ENCODE assay signal across 20 cellular contexts in genomic region chr14:31949709-31950108, GRCh38.
DNase-seq lines count a peak whose midpoint lies in the region; ATAC-seq and TF ChIP-seq lines count a peak whose summit lies in the region.
"Had no signal": no experiment of that assay in that cellular context is flagged by ENCODE, and none has a peak within 500 bp of the region (broad histone marks: within the 10 kb centered on the region; RNA-seq: fewer than 3 reads in every experiment).

No MANE protein-coding gene starts in this region.

- peak; percentile 45; the same call in 1 of the 2 replicates for ATAC-seq in HCT116
- ATAC-seq in activated naive CD8-positive, alpha-beta T cell treated with anti-CD3 and anti-CD28 coated beads, Interleukin-2, amount 50 U/mL, for 24 hours, result no peak
- ATAC-seq: natural killer cell; stimulated activated naive B cell treated with anti-CD40 and anti-IgM and Interleukin-4, amounts not matched to agents 10 μg/mL and 1 μg/mL and 100 μg/mL, for 72 hours had no signal

- H3K27me3 Mint-ChIP-seq in activated naive CD8-positive, alpha-beta T cell treated with anti-CD3 and anti-CD28 coated beads, Interleukin-2, amount 50 U/mL, for 24 hours, result peaks cover 12% of the 10 kb centered on the region

- 0 out of 2 replicates have a peak overlapping the region, but pooled peaks have one; percentile 1 for H3K9ac ChIP-seq in HCT116 (ENCODE audit: low read length)
- H3K9ac ChIP-seq: BLaER1 treated with 17β-estradiol and CSF1 and Interleukin-3, amounts not matched to agents 10 nM and 100 nM had no signal

- H3K27me3 ChIP-seq in HCT116 (ENCODE audit: insufficient read depth, low read length) (no peaks in the 10 kb centered on the region), SJSA1 (replicated peaks) (no peaks in the 10 kb centered on the region), spleen (replicated peaks in 1 of 7) (no peaks in the 10 kb centered on the region)
- H3K27me3 ChIP-seq: BLaER1 treated with 17β-estradiol and CSF1 and Interleukin-3, amounts not matched to agents 10 nM and 100 nM; transverse colon had no signal

- H3K4me1 ChIP-seq in HCT116 (ENCODE audit: control insufficient read depth in 1 of 2, insufficient read depth in 2 of 2, low read length in 2 of 2) (peaks cover 30 to 51% of the 10 kb centered on the region in 2 experiments), SJSA1 (replicated peaks) (peaks cover 37% of the 10 kb centered on the region), spleen (peaks cover 0 to 32% (median 14%) of the 10 kb centered on the region in 6 donors)

- H3K9me3 Mint-ChIP-seq in activated naive CD8-positive, alpha-beta T cell treated with anti-CD3 and anti-CD28 coated beads, Interleukin-2, amount 50 U/mL, for 24 hours, result no peaks in the 10 kb centered on the region
- H3K9me3 Mint-ChIP-seq: activated T-helper 2 cell treated with anti-CD3 and anti-CD28 coated beads, Interferon-gamma antibody, Interleukin-2, Interleukin-4, amounts not matched to agents 10 μg/mL and 5 μg/mL and 100 μg/mL, durations not matched to agents 14 hours and 24 hours and 36 hours; GM23338; stimulated activated naive B cell treated with anti-CD40 and anti-IgM and Interleukin-4, amounts not matched to agents 10 μg/mL and 1 μg/mL and 100 μg/mL, for 72 hours had no signal

- intact Hi-C loops in HCT116 (cut with micrococcal nuclease) (no loop called here), spleen (cut with DNase I; ENCODE audit: low total_unique reads) (no loop called here)

- no peak overlapping the region for H3K4me3 Mint-ChIP-seq in activated naive CD8-positive, alpha-beta T cell treated with anti-CD3 and anti-CD28 coated beads, Interleukin-2, amount 50 U/mL, for 24 hours
- H3K4me3 Mint-ChIP-seq: GM23338; natural killer cell; stimulated activated naive B cell treated with anti-CD40 and anti-IgM and Interleukin-4, amounts not matched to agents 10 μg/mL and 1 μg/mL and 100 μg/mL, for 72 hours had no signal

- DNase-seq in HCT116 (ENCODE audit: low read depth, low spot score) (no peak), SJSA1 (ENCODE audit: low read depth in 1 of 2, low spot score in 2 of 2) (peak in 1 of 2 experiments; percentile 82), fibroblast of mammary gland (ENCODE audit: low read depth) (peak; percentile 32), spleen (no peak), iPS-NIHi7 (ENCODE audit: extremely low spot score) (no peak), NCI-H1436 treated with DMSO at 0.1 percent for 48 hours (lab: John Stamatoyannopoulos, UW) (no peak)
- no peak for DNase-seq in activated naive CD8-positive, alpha-beta T cell treated with anti-CD3 and anti-CD28 coated beads, Interleukin-2, amount 50 U/mL, for 24 hours
- DNase-seq: activated CD4-positive, CD25-positive, alpha-beta regulatory T cell; amygdala; DMS153; natural killer cell; NCI-H345; SHP77 treated with DMSO at 0.1 percent for 48 hours; stimulated activated CD4-positive, alpha-beta T cell treated with anti-CD3 and anti-CD28 coated beads, Interleukin-12 subunit alpha, Interleukin-12 subunit beta, amount 100 ng/mL, for 4 hours; stimulated activated naive B cell treated with anti-CD40 and anti-IgM and Interleukin-4, amounts not matched to agents 10 μg/mL and 1 μg/mL and 100 μg/mL, for 72 hours; T-helper 2 cell; transverse colon had no signal

- H4K20me1 ChIP-seq in HCT116 (ENCODE audit: insufficient read depth), result no peaks in the 10 kb centered on the region
- H4K20me1 ChIP-seq: BLaER1 treated with 17β-estradiol and CSF1 and Interleukin-3, amounts not matched to agents 10 nM and 100 nM had no signal

- H3K79me2 ChIP-seq in HCT116 (ENCODE audit: insufficient read depth, low read length), result no peaks in the 10 kb centered on the region

- TF ChIP-seq POLR2A in HCT116 (IDR thresholded peaks at IDR 0.05; ENCODE audit: borderline replicate concordance, extremely low read depth, insufficient read depth, insufficient read length) (no peak), spleen (IDR thresholded peaks at IDR 0.05) (no peak)

- H2AFZ ChIP-seq in HCT116 (ENCODE audit: low read depth, low read length, poor library complexity, severe bottlenecking), result no peak overlapping the region

- TF ChIP-seq CTCF in HCT116 (IDR thresholded peaks at IDR 0.05 in 2 of 3, conservative IDR thresholded peaks at IDR 0.05 in 1 of 3; ENCODE audit: borderline replicate concordance in 1 of 3, insufficient read depth in 1 of 3, low read depth in 2 of 3, low read length in 2 of 3) (no peak), fibroblast of mammary gland (conservative IDR thresholded peaks at IDR 0.05; ENCODE audit: control insufficient read depth, insufficient read depth, low read depth, low read length) (no peak), spleen (IDR thresholded peaks at IDR 0.05 in 8 of 11, conservative IDR thresholded peaks at IDR 0.05 in 3 of 11) (no peak)

- POLR2A ChIA-PET in HCT116 (lab: Charles Lee), result no interaction called here

- TF ChIP-seq RAD21 in HCT116 (IDR thresholded peaks at IDR 0.05; ENCODE audit: low read depth), result no peak

- H3K9me3 ChIP-seq in HCT116 (ENCODE audit: control insufficient read depth in 1 of 2, insufficient read depth in 1 of 2, low read depth in 1 of 2, low read length in 2 of 2) (no peaks in the 10 kb centered on the region), SJSA1 (replicated peaks) (no peaks in the 10 kb centered on the region), spleen (no peaks in the 10 kb centered on the region)
- H3K9me3 ChIP-seq: BLaER1 treated with 17β-estradiol and CSF1 and Interleukin-3, amounts not matched to agents 10 nM and 100 nM; transverse colon had no signal

- H3K4me3 ChIP-seq in HCT116 (replicated peaks in 1 of 2; ENCODE audit: low read depth in 1 of 2, low read length in 2 of 2) (no peak overlapping the region), SJSA1 (no peak overlapping the region), fibroblast of mammary gland (ENCODE audit: control insufficient read depth, low read depth, low read length) (no peak overlapping the region), spleen (no peak overlapping the region)
- H3K4me3 ChIP-seq: BLaER1 treated with 17β-estradiol and CSF1 and Interleukin-3, amounts not matched to agents 10 nM and 100 nM; GM23338; transverse colon had no signal

- H3K36me3 Mint-ChIP-seq in activated naive CD8-positive, alpha-beta T cell treated with anti-CD3 and anti-CD28 coated beads, Interleukin-2, amount 50 U/mL, for 24 hours (ENCODE audit: low read depth), result no peaks in the 10 kb centered on the region
- H3K36me3 Mint-ChIP-seq: natural killer cell; stimulated activated naive B cell treated with anti-CD40 and anti-IgM and Interleukin-4, amounts not matched to agents 10 μg/mL and 1 μg/mL and 100 μg/mL, for 72 hours had no signal

- peaks cover 8% of the 10 kb centered on the region for H3K4me1 Mint-ChIP-seq in activated naive CD8-positive, alpha-beta T cell treated with anti-CD3 and anti-CD28 coated beads, Interleukin-2, amount 50 U/mL, for 24 hours
- H3K4me1 Mint-ChIP-seq: natural killer cell had no signal

- RAD21 ChIA-PET in HCT116 (lab: Charles Lee; ENCODE audit: low non-redundant PET in 1 of 2, low total read pairs in 2 of 2, uncharacterized antibody in 2 of 2, unreplicated experiment in 2 of 2), result no interaction called here

- H3K9me2 ChIP-seq in HCT116 (ENCODE audit: insufficient read depth), result no peaks in the 10 kb centered on the region

- H3K27ac ChIP-seq in HCT116 (ENCODE audit: low read depth, low read length) (no peak overlapping the region), SJSA1 (peak overlapping the region; percentile 72), spleen (peak overlapping the region in 7 of 8 donors; percentile 13 to 88 (median 76))
- H3K27ac ChIP-seq: BLaER1 treated with 17β-estradiol and CSF1 and Interleukin-3, amounts not matched to agents 10 nM and 100 nM had no signal

- CTCF ChIA-PET in HCT116 (lab: Charles Lee), result no interaction called here

- whole genome bisulfite sequencing in spleen, 5 donors, result 43 to 59% (median 45%) methylated on average over 1 of the region's 1 CpG

- no peaks in the 10 kb centered on the region for H3K36me3 ChIP-seq in HCT116 (ENCODE audit: control insufficient read depth in 1 of 2, insufficient read depth in 2 of 2, low read length in 2 of 2)
- H3K36me3 ChIP-seq in SJSA1, result no peaks in the 10 kb centered on the region
- H3K36me3 ChIP-seq in spleen, result no peaks in the 10 kb centered on the region
- H3K36me3 ChIP-seq: BLaER1 treated with 17β-estradiol and CSF1 and Interleukin-3, amounts not matched to agents 10 nM and 100 nM; transverse colon had no signal

- H3K4me2 ChIP-seq in HCT116 (ENCODE audit: low read length), result peak overlapping the region; percentile 58
- H3K4me2 ChIP-seq: BLaER1 treated with 17β-estradiol and CSF1 and Interleukin-3, amounts not matched to agents 10 nM and 100 nM; GM23338 had no signal

- no TSS peak for BruUV-seq in HCT116 (replicated peaks; lab: Mats Ljungman, UMichigan)

- no peak overlapping the region for H3K27ac Mint-ChIP-seq in activated naive CD8-positive, alpha-beta T cell treated with anti-CD3 and anti-CD28 coated beads, Interleukin-2, amount 50 U/mL, for 24 hours
- H3K27ac Mint-ChIP-seq: activated T-helper 2 cell treated with anti-CD3 and anti-CD28 coated beads, Interferon-gamma antibody, Interleukin-2, Interleukin-4, amounts not matched to agents 10 μg/mL and 5 μg/mL and 100 μg/mL, durations not matched to agents 14 hours and 24 hours and 36 hours; GM23338; natural killer cell; stimulated activated naive B cell treated with anti-CD40 and anti-IgM and Interleukin-4, amounts not matched to agents 10 μg/mL and 1 μg/mL and 100 μg/mL, for 72 hours had no signal

TF ChIP-seq in HCT116, 20 proteins besides CTCF, POLR2A, EP300 and RAD21 (continues in another document):
- no peak for TF ChIP-seq ZNF274 (IDR thresholded peaks at IDR 0.05; ENCODE audit: low read depth, low read length)
- TF ChIP-seq JUND (IDR thresholded peaks at IDR 0.05), result 0 out of 2 replicates have a peak, but pooled peaks have one; percentile 8
- no peak for TF ChIP-seq EGR1 (IDR thresholded peaks at IDR 0.05; ENCODE audit: low read depth)
